ENCODE assay signal across 20 cellular contexts in genomic region chr14:22610931-22611330, GRCh38. TPM values are rescaled to one million over a fixed set of nuclear protein-coding genes. Genes with fewer than 3 reads are reported as not detected.
DNase-seq lines count a peak whose midpoint lies in the region; ATAC-seq, FAIRE-seq and TF ChIP-seq lines count a peak whose summit lies in the region.
"Had no signal": no experiment of that assay in that cellular context is flagged by ENCODE, and none has a peak within 500 bp of the region (broad histone marks: within the 10 kb centered on the region; RNA-seq: fewer than 3 reads in every experiment).

No MANE protein-coding gene starts in this region.

- H2BK5ac ChIP-seq in IMR-90 (ENCODE audit: low read depth, low read length, poor library complexity, severe bottlenecking) = no peak overlapping the region

- no peak overlapping the region for H3K4me3 Mint-ChIP-seq in mesothelial cell of epicardium

- H3K36me3 Mint-ChIP-seq in mesothelial cell of epicardium = peaks cover 41% of the 10 kb centered on the region

- no peak overlapping the region for H4K5ac ChIP-seq in IMR-90 (ENCODE audit: low read depth, low read length)

- H3K4me3 ChIP-seq in A549 = no peak overlapping the region
- no peak overlapping the region for H3K4me3 ChIP-seq in IMR-90 (ENCODE audit: insufficient read depth, low read depth, low read length)
- no peak overlapping the region for H3K4me3 ChIP-seq in WERI-Rb-1 (ENCODE audit: low read depth, low read length)
- H3K4me3 ChIP-seq: BLaER1 treated with 17β-estradiol and CSF1 and Interleukin-3, amounts not matched to agents 10 nM and 100 nM had no signal

- H3K14ac ChIP-seq in IMR-90 (replicated peaks; ENCODE audit: low read depth, low read length) = no peak overlapping the region

- peaks cover 0 to 3% of the 10 kb centered on the region in 2 experiments; a peak in 1 of 4 replicates for H3K79me1 ChIP-seq in IMR-90 (ENCODE audit: low read depth in 1 of 2, low read length in 2 of 2)

- no peak overlapping the region for H2BK15ac ChIP-seq in IMR-90 (ENCODE audit: low read depth, low read length)

- 83% methylated on average over 2 of the region's 2 CpGs for WGBS in A549 (ENCODE audit: missing lambda C conversion rate)
- no CpG with 5 or more reads among the region's 2 CpGs for WGBS in IMR-90 (ENCODE audit: extremely low coverage in 2 of 2, insufficient read length in 1 of 2), 2 experiments

- H2AFZ ChIP-seq in IMR-90 (replicated peaks; ENCODE audit: low read length, poor library complexity) = no peak overlapping the region

- FAIRE-seq in A549 (lab: Jason Lieb, UNC) = no peak
- FAIRE-seq: HTR-8/SVneo had no signal

- intact Hi-C loops in IMR-90 (cut with micrococcal nuclease) = no loop called here

- no peak overlapping the region for H2AK9ac ChIP-seq in IMR-90 (replicated peaks; ENCODE audit: low read depth, low read length, poor library complexity)

- H3K4me2 ChIP-seq in A549 (no peak overlapping the region), IMR-90 (ENCODE audit: low read depth, low read length) (no peak overlapping the region)
- H3K4me2 ChIP-seq: BLaER1 treated with 17β-estradiol and CSF1 and Interleukin-3, amounts not matched to agents 10 nM and 100 nM had no signal

- H4K20me1 ChIP-seq in IMR-90 (ENCODE audit: insufficient read depth, low read length) = no peaks in the 10 kb centered on the region
- H4K20me1 ChIP-seq: BLaER1 treated with 17β-estradiol and CSF1 and Interleukin-3, amounts not matched to agents 10 nM and 100 nM had no signal

- H3K4me1 ChIP-seq in A549 (peaks cover 49% of the 10 kb centered on the region), IMR-90 (ENCODE audit: control insufficient read depth, insufficient read depth, low read length) (peaks cover 11% of the 10 kb centered on the region)

- H3K4ac ChIP-seq in IMR-90 (ENCODE audit: low read depth, low read length) = no peak overlapping the region

- no peak for TF ChIP-seq POLR2A in A549 (IDR thresholded peaks at IDR 0.05; ENCODE audit: low read length)
- no peak for TF ChIP-seq POLR2A in IMR-90 (IDR thresholded peaks at IDR 0.05; ENCODE audit: low read depth, low read length)

- no peak overlapping the region for H4K8ac ChIP-seq in IMR-90 (ENCODE audit: low read depth in 2 of 2, low read length in 2 of 2)

- peaks cover 31% of the 10 kb centered on the region for H3K9me1 ChIP-seq in IMR-90 (ENCODE audit: insufficient read depth, low read length)

- no peak for TF ChIP-seq EP300 in A549 (IDR thresholded peaks at IDR 0.05)

- H3K27me3 ChIP-seq in IMR-90 (ENCODE audit: control insufficient read depth, insufficient read depth, low read length) (no peaks in the 10 kb centered on the region), WERI-Rb-1 (ENCODE audit: insufficient read depth, low read depth, severe bottlenecking) (no peaks in the 10 kb centered on the region)
- H3K27me3 ChIP-seq: BLaER1 treated with 17β-estradiol and CSF1 and Interleukin-3, amounts not matched to agents 10 nM and 100 nM had no signal

- dilution Hi-C loops in IMR-90 (cut with HindIII; ENCODE audit: low sequenced_read_pairs, unreplicated experiment) = no loop called here

- no peak overlapping the region for H4K91ac ChIP-seq in IMR-90 (ENCODE audit: insufficient read depth, low read depth, low read length)

- no peak for ATAC-seq in A549
- ATAC-seq in IMR-90 (ENCODE audit: low read depth) = no peak
- ATAC-seq in GM18868 (IDR thresholded peaks at IDR 0.05; ENCODE audit: unreplicated experiment) = no peak
- ATAC-seq in GM18867 (IDR thresholded peaks at IDR 0.05; ENCODE audit: unreplicated experiment) = no peak
- ATAC-seq: PC-3 had no signal

- in situ Hi-C loops in IMR-90 (cut with MboI; ENCODE audit: low sequenced_read_pairs) = no loop called here

- no peak overlapping the region; the same call in 1 of the 2 replicates for H2BK120ac ChIP-seq in IMR-90 (ENCODE audit: low read depth, low read length)

- no peak overlapping the region for H3K56ac ChIP-seq in IMR-90 (ENCODE audit: extremely low read depth, insufficient read depth, low read length)

- no peak overlapping the region for H3K18ac ChIP-seq in IMR-90 (ENCODE audit: low read depth, low read length)

- H3K27ac Mint-ChIP-seq in mesothelial cell of epicardium = peak overlapping the region; percentile 47

- CTCF ChIA-PET in A549 (lab: Yijun Ruan, JAX) = interaction anchor here (0.7 to 4.6 kb wide), 4 partner anchors 11 to 62 kb away, joined by 3 to 51 read pairs (median 6); partner anchors contain the start of gene ABHD4
- CTCF ChIA-PET in IMR-90 (lab: Yijun Ruan, JAX) = no interaction called here

- H3K9me3 ChIP-seq in A549 = no peaks in the 10 kb centered on the region
- H3K9me3 ChIP-seq in IMR-90 (ENCODE audit: control insufficient read depth, insufficient read depth, low read length) = no peaks in the 10 kb centered on the region
- no peaks in the 10 kb centered on the region for H3K9me3 ChIP-seq in WERI-Rb-1 (ENCODE audit: severe bottlenecking)

- TF ChIP-seq CTCF in A549 (IDR thresholded peaks at IDR 0.05) (no peak), IMR-90 (conservative IDR thresholded peaks at IDR 0.05; ENCODE audit: low read depth, low read length) (no peak), WERI-Rb-1 (IDR thresholded peaks at IDR 0.05; ENCODE audit: low read depth, low read length) (no peak), mesothelial cell of epicardium (IDR thresholded peaks at IDR 0.05; ENCODE audit: unreplicated experiment) (no peak)

- H3K27ac ChIP-seq in A549 (peak overlapping the region; percentile 9 to 89; a peak in 1 of 6 replicates), IMR-90 (ENCODE audit: insufficient read depth, low read length) (no peak overlapping the region), WERI-Rb-1 (peak overlapping the region; percentile 48)
- H3K27ac ChIP-seq: BLaER1 treated with 17β-estradiol and CSF1 and Interleukin-3, amounts not matched to agents 10 nM and 100 nM had no signal

- POLR2A ChIA-PET in A549 (lab: Yijun Ruan, JAX) (interaction anchor here (3.7 kb wide), 1 partner anchor 12 kb away, joined by 16 read pairs; the partner anchor contains the start of gene ABHD4), IMR-90 (lab: Charles Lee; ENCODE audit: unreplicated experiment) (no interaction called here)

- DNase-seq in A549 (ENCODE audit: low read depth in 1 of 2, low spot score in 1 of 2) = no peak
- no peak for DNase-seq in IMR-90
- no peak for DNase-seq in WERI-Rb-1
- DNase-seq in mesothelial cell of epicardium (ENCODE audit: low spot score in 2 of 2, unreplicated experiment in 2 of 2) = no peak
- DNase-seq in NOMO-1 treated with DMSO at 0.1 percent for 48 hours (lab: John Stamatoyannopoulos, UW; ENCODE audit: unreplicated experiment) = no peak
- DNase-seq in activated gamma-delta T cell treated with Interleukin-2 at 50 U/mL for 16 hours = no peak
- DNase-seq: DMS79 treated with DMSO at 0.1 percent for 48 hours, HCEC 1CT, Kasumi-1, MM.1S, NCI-H1105, NCI-H1694, NCI-H510A treated with DMSO at 0.1 percent for 48 hours, NCI-H82, PC-3 had no signal

- peaks cover 15% of the 10 kb centered on the region for H3K4me1 Mint-ChIP-seq in mesothelial cell of epicardium

- no peaks in the 10 kb centered on the region for H3K9me3 Mint-ChIP-seq in mesothelial cell of epicardium

- no TSS peak for BruUV-seq in IMR-90 (replicated peaks; lab: Mats Ljungman, UMichigan)

- no peak overlapping the region for H2AK5ac ChIP-seq in IMR-90 (ENCODE audit: low read depth, low read length)

- H3K36me3 ChIP-seq in IMR-90 (ENCODE audit: control insufficient read depth, insufficient read depth, low read length) = peaks cover 44% of the 10 kb centered on the region
- peaks cover 46% of the 10 kb centered on the region for H3K36me3 ChIP-seq in WERI-Rb-1

- H3K9ac ChIP-seq in IMR-90 (ENCODE audit: low read depth, low read length) = no peak overlapping the region
- H3K9ac ChIP-seq: BLaER1 treated with 17β-estradiol and CSF1 and Interleukin-3, amounts not matched to agents 10 nM and 100 nM had no signal

- no peak overlapping the region for H2BK20ac ChIP-seq in IMR-90 (ENCODE audit: low read depth, low read length)

- H3K23ac ChIP-seq in IMR-90 (ENCODE audit: low read depth, low read length) = no peak overlapping the region

- TF ChIP-seq RAD21 in A549 (conservative IDR thresholded peaks at IDR 0.05 in 1 of 2, IDR thresholded peaks at IDR 0.05 in 1 of 2) (no peak), IMR-90 (IDR thresholded peaks at IDR 0.05; ENCODE audit: low read length) (no peak)

- H3K27me3 Mint-ChIP-seq in mesothelial cell of epicardium (ENCODE audit: low read depth) = no peaks in the 10 kb centered on the region

RNA-seq across cellular contexts. Expression of gene ABHD4, which starts 12.8 kb away (rescaled TPM):
- polyA plus RNA-seq in A549 (2011; rRNA removed) = 58.3 and 75.0 TPM in 2 replicates
- polyA plus RNA-seq in A549 (2012; cell fraction: cytosol; rRNA removed) = 70.0 and 92.8 TPM in 2 replicates
- 89.5 and 91.0 TPM in 2 replicates for polyA plus RNA-seq in A549 (2012; cell fraction: nucleus; rRNA removed)
- 63.4 to 70.7 TPM (median 66.5 TPM) in 3 replicates for polyA plus RNA-seq in A549 (2017; fragmentation: RNase III; extraction: RNeasy Plus Mini Kit Qiagen cat#74134 plus additional on column Dnase treatment)
- polyA minus RNA-seq in A549 (2011; rRNA and poly(A)+ RNA removed) = 57.6 and 74.4 TPM in 2 replicates
- total RNA-seq in IMR-90 (2012; rRNA removed) = 5.0 and 5.3 TPM in 2 replicates
- polyA plus RNA-seq in IMR-90 (2012; rRNA removed) = 21.8 and 22.0 TPM in 2 replicates
- polyA plus RNA-seq in IMR-90 (2012; cell fraction: cytosol; rRNA removed) = 13.3 and 23.6 TPM in 2 replicates
- polyA plus RNA-seq in IMR-90 (2012; cell fraction: nucleus; rRNA removed; ENCODE audit: low replicate concordance) = 22.2 and 25.4 TPM in 2 replicates
- total RNA-seq in mesothelial cell of epicardium = 28.2 to 29.3 TPM (median 28.4 TPM) in 3 replicates

RNA-seq across cellular contexts. Expression of gene DAD1, which starts 21.9 kb away (rescaled TPM):
- 458 and 474 TPM in 2 replicates for polyA plus RNA-seq in A549 (2011; rRNA removed)
- 417 and 429 TPM in 2 replicates for polyA plus RNA-seq in A549 (2012; cell fraction: cytosol; rRNA removed)
- polyA plus RNA-seq in A549 (2012; cell fraction: nucleus; rRNA removed) = 241 and 387 TPM in 2 replicates
- 314 to 317 TPM (median 317 TPM) in 3 replicates for polyA plus RNA-seq in A549 (2017; fragmentation: RNase III; extraction: RNeasy Plus Mini Kit Qiagen cat#74134 plus additional on column Dnase treatment)
- 144 and 183 TPM in 2 replicates for polyA minus RNA-seq in A549 (2011; rRNA and poly(A)+ RNA removed)
- total RNA-seq in IMR-90 (2012; rRNA removed) = 396 and 449 TPM in 2 replicates
- 448 and 496 TPM in 2 replicates for polyA plus RNA-seq in IMR-90 (2012; rRNA removed)
- polyA plus RNA-seq in IMR-90 (2012; cell fraction: cytosol; rRNA removed) = 412 and 479 TPM in 2 replicates
- polyA plus RNA-seq in IMR-90 (2012; cell fraction: nucleus; rRNA removed; ENCODE audit: low replicate concordance) = 92.7 and 197 TPM in 2 replicates
- 140 to 141 TPM (median 141 TPM) in 3 replicates for total RNA-seq in mesothelial cell of epicardium

RNA-seq across cellular contexts. Expression of gene OR6J1, which starts 33.2 kb away (rescaled TPM):
- polyA plus RNA-seq in A549 (2011; rRNA removed) = not detected in 2 replicates
- polyA plus RNA-seq in A549 (2012; cell fraction: cytosol; rRNA removed) = not detected in 2 replicates
- polyA plus RNA-seq in A549 (2012; cell fraction: nucleus; rRNA removed) = 0.01 TPM in 1 of 2 replicates, not detected in the other
- not detected in 3 replicates for polyA plus RNA-seq in A549 (2017; fragmentation: RNase III; extraction: RNeasy Plus Mini Kit Qiagen cat#74134 plus additional on column Dnase treatment)
- polyA minus RNA-seq in A549 (2011; rRNA and poly(A)+ RNA removed) = 0.08 TPM in 1 of 2 replicates, not detected in the other
- total RNA-seq in IMR-90 (2012; rRNA removed) = not detected in 2 replicates
- not detected in 2 replicates for polyA plus RNA-seq in IMR-90 (2012; rRNA removed)
- polyA plus RNA-seq in IMR-90 (2012; cell fraction: cytosol; rRNA removed) = not detected in 2 replicates
- not detected in 2 replicates for polyA plus RNA-seq in IMR-90 (2012; cell fraction: nucleus; rRNA removed; ENCODE audit: low replicate concordance)
- not detected in 3 replicates for total RNA-seq in mesothelial cell of epicardium
- total RNA-seq: A673, PC-3 had no signal
